ENCODE assay signal across 8 cellular contexts in the genomic region with DNA sequence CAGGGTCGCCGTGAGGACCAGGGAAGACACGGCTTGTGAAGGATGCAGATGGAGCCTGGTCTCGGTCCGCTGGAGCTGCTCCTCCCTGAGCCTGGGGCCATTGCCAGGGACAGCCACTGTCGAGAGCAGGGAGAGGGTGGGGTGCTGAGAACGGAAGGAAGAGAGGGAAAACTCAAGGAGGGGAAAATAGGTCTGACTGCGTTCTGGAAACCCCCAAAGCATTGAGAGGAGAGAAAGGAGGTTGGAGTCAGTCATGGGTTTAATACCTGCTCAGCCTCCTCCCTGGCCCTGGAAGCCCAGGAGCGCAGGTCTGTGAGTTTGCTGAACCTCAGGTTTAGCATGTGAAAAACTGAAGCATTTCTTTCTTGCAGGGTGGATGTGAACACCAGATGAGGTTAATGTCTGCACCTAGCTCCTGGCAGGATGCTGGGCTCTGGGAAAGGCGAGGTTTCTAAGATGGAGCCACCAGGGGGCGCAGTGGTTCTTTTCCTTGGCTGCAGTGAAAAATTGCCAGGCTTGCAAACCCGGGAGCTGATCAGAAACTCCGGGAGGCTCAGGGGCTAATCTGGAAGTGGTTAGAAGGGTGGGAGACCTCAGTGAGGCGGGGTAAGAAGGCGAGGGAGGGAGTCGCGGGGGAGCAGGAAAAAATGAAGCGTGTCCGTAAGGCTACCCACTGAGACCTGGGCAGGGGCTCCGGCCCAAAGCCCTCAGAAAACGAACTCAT. TPM values are rescaled to one million over a fixed set of nuclear protein-coding genes. Genes with fewer than 3 reads are reported as not detected.
DNase-seq lines count a peak whose midpoint lies in the region; ATAC-seq and TF ChIP-seq lines count a peak whose summit lies in the region.

No MANE protein-coding gene starts in this region.

- no peak overlapping the region for H3K27ac ChIP-seq in KMS-11
- H3K27ac ChIP-seq in neutrophil, result peak overlapping the region; percentile 47
- H3K27ac ChIP-seq in testis, result no peak overlapping the region

- H2AFZ ChIP-seq in KMS-11 (ENCODE audit: low read depth), result no peak overlapping the region

- no peaks in the 10 kb centered on the region for H3K79me2 ChIP-seq in KMS-11 (ENCODE audit: insufficient read depth, low read depth)

- H3K4me1 ChIP-seq in KMS-11 (ENCODE audit: low read depth, poor library complexity, severe bottlenecking), result no peaks in the 10 kb centered on the region
- H3K4me1 ChIP-seq in neutrophil (ENCODE audit: control insufficient read depth in 1 of 2, insufficient read depth in 1 of 2, low read depth in 1 of 2, low read length in 1 of 2), result peaks cover 35 to 36% of the 10 kb centered on the region in 2 experiments
- H3K4me1 ChIP-seq in testis, result peaks cover 9% of the 10 kb centered on the region

- TF ChIP-seq CTCF in KMS-11 (conservative IDR thresholded peaks at IDR 0.05; ENCODE audit: low read depth, low read length) (peak; percentile 88), fibroblast of villous mesenchyme (IDR thresholded peaks at IDR 0.05; ENCODE audit: insufficient read depth, low read depth, low read length) (peak; percentile 84), neutrophil (IDR thresholded peaks at IDR 0.05) (peak; percentile 87), testis (IDR thresholded peaks at IDR 0.05) (peak; percentile 58 to 81 (median 78))

- peak overlapping the region; percentile 55 for H3K4me3 Mint-ChIP-seq in activated T-helper 17 cell treated with anti-CD3 and anti-CD28 coated beads, Interleukin-2, amount 50 U/mL, for 72 hours

- DNase-seq in D341Med (ENCODE audit: low spot score) (peak; percentile 83), RPMI8226 (peak; percentile 67), fibroblast of villous mesenchyme (ENCODE audit: low read depth) (peak; percentile 71), testis (peak; percentile 88)

- no peaks in the 10 kb centered on the region for H3K27me3 ChIP-seq in KMS-11 (ENCODE audit: insufficient read depth, low read depth)
- H3K27me3 ChIP-seq in neutrophil, result no peaks in the 10 kb centered on the region
- H3K27me3 ChIP-seq in testis, result no peaks in the 10 kb centered on the region

- H3K27me3 Mint-ChIP-seq in activated T-helper 17 cell treated with anti-CD3 and anti-CD28 coated beads, Interleukin-2, amount 50 U/mL, for 72 hours, result no peaks in the 10 kb centered on the region

- H3K9me3 ChIP-seq in neutrophil (no peaks in the 10 kb centered on the region), testis (no peaks in the 10 kb centered on the region)

- no peak overlapping the region for H3K27ac Mint-ChIP-seq in activated T-helper 17 cell treated with anti-CD3 and anti-CD28 coated beads, Interleukin-2, amount 50 U/mL, for 72 hours

- intact Hi-C loops in testis (cut with DNase I; ENCODE audit: low total_unique reads), result no loop called here

- peaks cover 21% of the 10 kb centered on the region for H3K4me1 Mint-ChIP-seq in activated T-helper 17 cell treated with anti-CD3 and anti-CD28 coated beads, Interleukin-2, amount 50 U/mL, for 72 hours

- H4K20me1 ChIP-seq in KMS-11 (ENCODE audit: insufficient read depth), result no peaks in the 10 kb centered on the region

- H3K4me3 ChIP-seq in KMS-11 (IDR thresholded peaks at IDR 0.05; ENCODE audit: insufficient read depth, low read depth, low read length) (no peak overlapping the region), fibroblast of villous mesenchyme (ENCODE audit: low read depth, low read length) (no peak overlapping the region), neutrophil (ENCODE audit: low read depth in 1 of 2, low read length in 1 of 2) (peak overlapping the region; percentile 33 to 44), testis (peak overlapping the region in 1 of 2 donors; percentile 14)

- TF ChIP-seq POLR2A in testis (IDR thresholded peaks at IDR 0.05), result no peak

- no peaks in the 10 kb centered on the region for H3K36me3 Mint-ChIP-seq in activated T-helper 17 cell treated with anti-CD3 and anti-CD28 coated beads, Interleukin-2, amount 50 U/mL, for 72 hours (ENCODE audit: low read depth)

- ATAC-seq in activated T-helper 17 cell treated with anti-CD3 and anti-CD28 coated beads, Interleukin-2, amount 50 U/mL, for 72 hours (replicated peaks), result peak; percentile 80
- no peak for ATAC-seq in GM21737 (IDR thresholded peaks at IDR 0.05; ENCODE audit: unreplicated experiment)

- 50 to 56% methylated on average over 21 of the region's 21 CpGs for WGBS in testis, 2 donors

- H3K9me3 Mint-ChIP-seq in activated T-helper 17 cell treated with anti-CD3 and anti-CD28 coated beads, Interleukin-2, amount 50 U/mL, for 72 hours, result no peaks in the 10 kb centered on the region

- H3K4me2 ChIP-seq in KMS-11, result no peak overlapping the region

- no peak overlapping the region for H3K9ac ChIP-seq in KMS-11

- H3K36me3 ChIP-seq in KMS-11 (ENCODE audit: insufficient read depth) (no peaks in the 10 kb centered on the region), neutrophil (no peaks in the 10 kb centered on the region), testis (ENCODE audit: low read depth, missing control alignments) (no peaks in the 10 kb centered on the region)

RNA-seq across cellular contexts. Expression of a gene that starts 33.6 kb away (rescaled TPM):
- 100 to 1,000 TPM in 1 of 2 donors, 10 to 100 TPM in 1; 83.5 to 108 TPM for total RNA-seq in activated T-helper 17 cell treated with anti-CD3 and anti-CD28 coated beads, Interleukin-2, amount 50 U/mL, for 72 hours
- total RNA-seq in fibroblast of villous mesenchyme, result 49.3 and 53.5 TPM in 2 replicates
- total RNA-seq in testis, result 100 to 1,000 TPM in 1 of 2 donors, 10 to 100 TPM in 1; 95.0 to 107 TPM
- polyA plus RNA-seq in testis (ENCODE audit: insufficient read depth, low read depth, low replicate concordance), result 58.0 TPM

RNA-seq across cellular contexts. Expression of a gene that starts 45.2 kb away (rescaled TPM):
- not detected for total RNA-seq in activated T-helper 17 cell treated with anti-CD3 and anti-CD28 coated beads, Interleukin-2, amount 50 U/mL, for 72 hours
- not detected in 2 replicates for total RNA-seq in fibroblast of villous mesenchyme
- total RNA-seq in testis, result under 1 TPM; 0.19 to 0.47 TPM
- polyA plus RNA-seq in testis (ENCODE audit: insufficient read depth, low read depth, low replicate concordance), result 0.42 TPM

Comparison
In these comparisons a context has a peak if more than half of its experiments do, and no peak if none do; other contexts are left out.
1. H3K4me3 ChIP-seq: peak in neutrophil (2 of 2); none in KMS-11 (single experiment) and fibroblast of villous mesenchyme (single experiment).
2. Peak in every context shown above with its lines, with median percentiles within 50 percentile points of each other: DNase-seq and CTCF ChIP-seq.